Comparison of ENCODE assay signal across 26 cellular contexts in the genomic region with DNA sequence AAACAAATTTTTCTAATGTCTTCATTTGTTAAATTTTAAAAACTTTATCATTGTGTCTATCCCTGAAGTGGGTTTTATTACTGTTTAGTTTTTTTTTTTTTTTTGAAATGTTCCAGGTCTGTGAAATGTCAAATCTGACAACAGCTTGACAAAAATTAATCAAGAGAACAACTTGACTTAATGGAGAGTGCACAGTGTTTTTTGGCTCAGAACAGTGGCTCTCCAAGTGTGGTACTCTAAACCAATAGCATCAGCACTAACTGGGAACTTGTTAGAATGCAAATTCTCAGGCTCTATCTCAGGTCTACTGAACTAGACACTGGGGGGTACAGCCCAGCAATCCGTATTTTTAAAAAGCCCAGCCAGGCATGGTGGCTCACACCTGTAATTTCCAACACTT.
"Had no signal": no experiment of that assay in that cellular context is flagged by ENCODE, and none has a peak within 500 bp of the region (broad histone marks: within the 10 kb centered on the region; RNA-seq: fewer than 3 reads in every experiment).

No MANE protein-coding gene starts in this region.

- H3K27ac ChIP-seq: neural progenitor cell, neutrophil, parathyroid adenoma, psoas muscle, right lobe of liver, tibial nerve, upper lobe of left lung had no signal

- H3K4me3 ChIP-seq: lung, neural progenitor cell, psoas muscle, right lobe of liver, smooth muscle cell, tibial nerve, upper lobe of left lung had no signal

- H3K9ac ChIP-seq: neural progenitor cell, parathyroid adenoma had no signal

- H3K9me3 ChIP-seq: neutrophil, psoas muscle, right lobe of liver, tibial nerve, upper lobe of left lung had no signal

- ATAC-seq: left lobe of liver; natural killer cell; psoas muscle; right lobe of liver; stimulated activated memory B cell treated with anti-CD40 and anti-IgM and Interleukin-4, amounts not matched to agents 10 μg/mL and 1 μg/mL and 100 μg/mL, for 72 hours; stimulated activated naive CD8-positive, alpha-beta T cell treated with anti-CD3 and anti-CD28 coated beads, Interleukin-15, amount 100 ng/mL, for 72 hours had no signal

- DNase-seq: hypothalamus; immature natural killer cell; mesendoderm; naive B cell; natural killer cell; nephron progenitor cell; occipital lobe; psoas muscle; right lobe of liver; stimulated activated CD4-positive, alpha-beta T cell treated with anti-CD3 and anti-CD28 coated beads, Interleukin-1b, Interleukin-23, amount 100 ng/mL, for 48 hours; stimulated activated CD4-positive, alpha-beta T cell treated with anti-CD3 and anti-CD28 coated beads, Interleukin-2, amount 100 ng/mL, for 48 hours; stimulated activated CD4-positive, alpha-beta T cell treated with anti-CD3 and anti-CD28 coated beads, Interleukin-4, amount 100 ng/mL, for 4 hours; stimulated activated CD8-positive, alpha-beta memory T cell treated with anti-CD3 and anti-CD28 coated beads, Interleukin-4, amount 100 ng/mL, for 48 hours; stimulated activated naive CD4-positive, alpha-beta T cell treated with Interleukin-2 at 50 U/mL for 16 hours; stimulated activated naive CD8-positive, alpha-beta T cell treated with anti-CD3 and anti-CD28 coated beads, Interleukin-15, amount 100 ng/mL, for 72 hours; substantia nigra; upper lobe of left lung had no signal

- H3K27me3 ChIP-seq: neural progenitor cell, neutrophil, right lobe of liver, tibial nerve, upper lobe of left lung had no signal

- H3K36me3 ChIP-seq: neural progenitor cell, neutrophil, right lobe of liver, upper lobe of left lung had no signal

- FAIRE-seq: islet of Langerhans had no signal

- H3K4me1 ChIP-seq: parathyroid adenoma, psoas muscle, tibial nerve, upper lobe of left lung had no signal
